1 cellular context compared by ENCODE assay signal in genomic region chr4:25376754-25377571, GRCh38.
TF ChIP-seq lines count a peak whose summit lies in the region.

Gene ANAPC4, plus strand, starts transcription at chr4:25377263. Its CDS starts 165 bp downstream, at chr4:25377428.

TF ChIP-seq in HepG2, 621 proteins besides CTCF, POLR2A, EP300 and RAD21 (continued from another document and continues in another):
- TF ChIP-seq PLSCR1 (CRISPR knock-in tag; IDR thresholded peaks at IDR 0.05; ENCODE audit: borderline replicate concordance) (no peak), ZNF614 (CRISPR knock-in tag; IDR thresholded peaks at IDR 0.05; ENCODE audit: borderline replicate concordance) (no peak), AHR (CRISPR knock-in tag; IDR thresholded peaks at IDR 0.05) (no peak), SP5 (CRISPR knock-in tag; IDR thresholded peaks at IDR 0.05; ENCODE audit: borderline replicate concordance, low read depth) (no peak; the same call in none of the 2 replicates), STAT6 (CRISPR knock-in tag; IDR thresholded peaks at IDR 0.05; ENCODE audit: borderline replicate concordance) (no peak), KLF12 (CRISPR knock-in tag; IDR thresholded peaks at IDR 0.05; ENCODE audit: borderline replicate concordance) (peak; percentile 78; the same call in 1 of the 2 replicates), ZSCAN31 (CRISPR knock-in tag; IDR thresholded peaks at IDR 0.05; ENCODE audit: low read depth) (peak; percentile 61), ZNF564 (CRISPR knock-in tag; IDR thresholded peaks at IDR 0.05) (peak; percentile 37; the same call in 1 of the 2 replicates), PPARG (CRISPR knock-in tag; conservative IDR thresholded peaks at IDR 0.05) (no peak), SSRP1 (CRISPR knock-in tag; IDR thresholded peaks at IDR 0.05) (no peak), MBNL3 (CRISPR knock-in tag; conservative IDR thresholded peaks at IDR 0.05) (no peak), CC2D1A (CRISPR knock-in tag; IDR thresholded peaks at IDR 0.05) (no peak), FOXP4 (CRISPR knock-in tag; IDR thresholded peaks at IDR 0.05) (no peak), KDM5B (CRISPR knock-in tag; IDR thresholded peaks at IDR 0.05; ENCODE audit: borderline replicate concordance) (peak; percentile 68; the same call in 1 of the 2 replicates), SMAD9 (CRISPR knock-in tag; IDR thresholded peaks at IDR 0.05) (no peak), ZNF691 (CRISPR knock-in tag; IDR thresholded peaks at IDR 0.05; ENCODE audit: borderline replicate concordance, low read depth) (no peak), MEF2D (CRISPR knock-in tag; IDR thresholded peaks at IDR 0.05) (no peak), IRX3 (CRISPR knock-in tag; IDR thresholded peaks at IDR 0.05; ENCODE audit: borderline replicate concordance, low read depth) (no peak), TMF1 (CRISPR knock-in tag; IDR thresholded peaks at IDR 0.05; ENCODE audit: low read depth) (no peak), ZNF160 (CRISPR knock-in tag; IDR thresholded peaks at IDR 0.05) (no peak), MED1 (CRISPR knock-in tag; IDR thresholded peaks at IDR 0.05) (peak; percentile 30; the same call in 1 of the 2 replicates), AGO2 (optimal IDR thresholded peaks at IDR 0.05; ENCODE audit: low read depth, low read length) (peak; percentile 55), ZFP90 (CRISPR knock-in tag; IDR thresholded peaks at IDR 0.05; ENCODE audit: borderline replicate concordance) (no peak), ZNF841 (CRISPR knock-in tag; IDR thresholded peaks at IDR 0.05; ENCODE audit: borderline replicate concordance) (no peak), ZNF430 (CRISPR knock-in tag; IDR thresholded peaks at IDR 0.05) (no peak), NR2C2 (CRISPR knock-in tag; IDR thresholded peaks at IDR 0.05; ENCODE audit: borderline replicate concordance) (peak; percentile 50; the same call in 1 of the 2 replicates), ZNF879 (CRISPR knock-in tag; IDR thresholded peaks at IDR 0.05) (no peak), PHF20 (CRISPR knock-in tag; IDR thresholded peaks at IDR 0.05) (peak; percentile 72; the same call in 1 of the 2 replicates), SRSF1 (optimal IDR thresholded peaks at IDR 0.05; ENCODE audit: low read depth, low read length) (peak; percentile 90), EZH2 (conservative IDR thresholded peaks at IDR 0.05; ENCODE audit: low read depth, low read length) (no peak), ZNF383 (CRISPR knock-in tag; IDR thresholded peaks at IDR 0.05; ENCODE audit: borderline replicate concordance) (no peak), ZNF773 (CRISPR knock-in tag; IDR thresholded peaks at IDR 0.05; ENCODE audit: borderline replicate concordance) (no peak), NCOA5 (CRISPR knock-in tag; IDR thresholded peaks at IDR 0.05) (no peak), KDM5A (IDR thresholded peaks at IDR 0.05; ENCODE audit: borderline replicate concordance, low read length) (peak; percentile 22; the same call in 1 of the 2 replicates), ZNF619 (CRISPR knock-in tag; IDR thresholded peaks at IDR 0.05) (no peak), NFRKB (IDR thresholded peaks at IDR 0.05) (no peak), SP1 (IDR thresholded peaks at IDR 0.05) (no peak), SP1 (CRISPR knock-in tag; IDR thresholded peaks at IDR 0.05) (peak; percentile 63; the same call in 1 of the 2 replicates), JUN (CRISPR knock-in tag; IDR thresholded peaks at IDR 0.05) (no peak), ZZZ3 (CRISPR knock-in tag; IDR thresholded peaks at IDR 0.05; ENCODE audit: borderline replicate concordance) (no peak), SRF (IDR thresholded peaks at IDR 0.05; ENCODE audit: low read depth, low read length) (no peak), REXO4 (CRISPR knock-in tag; IDR thresholded peaks at IDR 0.05; ENCODE audit: borderline replicate concordance) (no peak), PRPF4 (IDR thresholded peaks at IDR 0.05; ENCODE audit: low read depth, low read length, poor library complexity, severe bottlenecking) (no peak), PATZ1 (CRISPR knock-in tag; IDR thresholded peaks at IDR 0.05) (peak; percentile 62), HNRNPUL1 (IDR thresholded peaks at IDR 0.05; ENCODE audit: low read depth, low read length) (no peak), ZFP82 (CRISPR knock-in tag; IDR thresholded peaks at IDR 0.05; ENCODE audit: borderline replicate concordance) (no peak), DZIP1 (CRISPR knock-in tag; IDR thresholded peaks at IDR 0.05) (no peak), ESRRA (CRISPR knock-in tag; IDR thresholded peaks at IDR 0.05; ENCODE audit: low read depth) (no peak), TCF12 (IDR thresholded peaks at IDR 0.05) (no peak), TCF12 (CRISPR knock-in tag; IDR thresholded peaks at IDR 0.05) (no peak), ZNF576 (CRISPR knock-in tag; IDR thresholded peaks at IDR 0.05) (no peak), ZNF639 (CRISPR knock-in tag; conservative IDR thresholded peaks at IDR 0.05) (no peak), MTA3 (CRISPR knock-in tag; IDR thresholded peaks at IDR 0.05) (no peak), ZBTB14 (CRISPR knock-in tag; IDR thresholded peaks at IDR 0.05) (peak; percentile 90), ELK4 (CRISPR knock-in tag; IDR thresholded peaks at IDR 0.05; ENCODE audit: borderline replicate concordance) (0 out of 2 replicates have a peak, but pooled peaks have one; percentile 24)
